22 cellular contexts compared by ENCODE assay signal in the genomic region with DNA sequence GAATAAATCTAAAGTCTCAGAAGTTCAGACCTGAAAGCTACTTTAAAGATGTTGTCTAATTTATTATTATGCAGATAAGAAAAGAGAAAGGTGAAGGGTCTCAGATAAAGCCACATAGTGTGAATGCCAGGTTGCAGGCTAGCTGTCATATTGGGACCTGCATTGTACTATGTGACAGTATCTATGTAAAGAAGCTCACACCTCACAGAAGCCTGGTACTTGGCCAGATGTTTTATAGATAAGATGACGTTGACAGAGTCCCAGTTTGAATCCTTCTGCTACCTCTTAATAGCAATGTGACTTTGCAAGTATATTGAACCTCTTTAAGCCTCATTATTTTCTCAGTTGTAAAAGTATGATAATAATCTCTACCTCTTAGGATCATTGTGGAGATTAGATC.
"Had no signal": no experiment of that assay in that cellular context is flagged by ENCODE, and none has a peak within 500 bp of the region (broad histone marks: within the 10 kb centered on the region; RNA-seq: fewer than 3 reads in every experiment).

No MANE protein-coding gene starts in this region.

- FAIRE-seq: endothelial cell of umbilical vein, islet of Langerhans, keratinocyte had no signal

- H3K36me3 ChIP-seq: colonic mucosa, esophagus muscularis mucosa, gastrocnemius medialis, heart right ventricle, left lung, lower lobe of right lung had no signal

- H3K4me3 ChIP-seq: colonic mucosa, dorsolateral prefrontal cortex, esophagus muscularis mucosa, gastrocnemius medialis, heart right ventricle, left lung, lower lobe of right lung had no signal

- H3K27me3 ChIP-seq: colonic mucosa, dorsolateral prefrontal cortex, esophagus muscularis mucosa, gastrocnemius medialis, heart right ventricle, left lung had no signal

- H3K9me3 ChIP-seq: colonic mucosa, esophagus muscularis mucosa, gastrocnemius medialis, heart right ventricle, left lung, lower lobe of right lung had no signal

- H3K27ac ChIP-seq: colonic mucosa, dorsolateral prefrontal cortex, esophagus muscularis mucosa, gastrocnemius medialis, heart right ventricle, left lung, lower lobe of right lung had no signal

- H3K4me1 ChIP-seq: colonic mucosa had no signal

- DNase-seq: colonic mucosa; dermis blood vessel endothelial cell; dorsolateral prefrontal cortex; effector CD4-positive, alpha-beta T cell; effector memory CD4-positive, alpha-beta T cell; foreskin melanocyte; gastrocnemius medialis; glutamatergic neuron; head of caudate nucleus; heart right ventricle; hippocampal formation; left cardiac atrium; left lung; left ventricle myocardium superior; lower lobe of right lung; mesenchymal stem cell; midbrain; naive thymus-derived CD4-positive, alpha-beta T cell had no signal

- ATAC-seq: gastrocnemius medialis; heart right ventricle; left cardiac atrium; left lung; left ventricle myocardium superior; lower lobe of right lung; naive thymus-derived CD4-positive, alpha-beta T cell had no signal
